ENCODE assay signal across 8 cellular contexts in the genomic region with DNA sequence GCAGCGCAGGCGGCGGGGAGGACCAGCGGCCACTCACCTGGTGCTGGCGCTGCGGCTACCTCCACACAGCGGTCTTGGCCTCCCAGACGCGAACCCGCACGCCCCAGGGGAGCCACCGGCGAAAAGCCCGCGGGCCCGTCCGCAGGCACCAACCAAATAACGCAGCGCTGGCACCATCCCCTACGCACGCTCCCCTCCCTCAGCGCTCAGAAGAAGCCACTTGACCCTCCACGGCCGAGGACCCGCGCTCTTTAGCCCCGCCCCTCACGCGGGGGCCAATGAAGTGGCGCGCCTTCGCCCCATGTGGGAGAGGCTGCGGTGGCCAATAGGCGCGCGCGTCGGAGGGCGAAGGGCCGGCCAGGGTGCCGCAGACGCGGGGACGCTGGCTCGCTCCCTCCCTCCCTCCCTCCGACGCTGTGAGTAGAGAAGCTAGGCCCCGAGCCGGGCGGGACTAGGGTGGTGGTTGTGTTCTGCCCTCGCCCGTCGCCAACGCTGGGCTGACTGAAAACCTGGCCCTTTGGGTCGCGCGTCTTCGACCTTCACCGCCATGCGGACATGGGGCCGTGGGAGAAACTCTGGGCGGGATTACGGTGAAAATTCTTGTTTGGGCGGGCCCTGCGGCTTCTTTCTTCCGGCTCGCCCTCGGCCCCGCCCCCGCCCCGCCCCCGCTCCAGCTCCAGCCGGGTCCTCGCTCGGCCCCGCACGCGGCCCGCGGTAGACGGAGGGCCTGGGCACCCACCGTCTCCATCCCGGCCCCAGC. TPM values are rescaled to one million over a fixed set of nuclear protein-coding genes. Genes with fewer than 3 reads are reported as not detected.
DNase-seq lines count a peak whose midpoint lies in the region; ATAC-seq and TF ChIP-seq lines count a peak whose summit lies in the region.

A gene with protein sequence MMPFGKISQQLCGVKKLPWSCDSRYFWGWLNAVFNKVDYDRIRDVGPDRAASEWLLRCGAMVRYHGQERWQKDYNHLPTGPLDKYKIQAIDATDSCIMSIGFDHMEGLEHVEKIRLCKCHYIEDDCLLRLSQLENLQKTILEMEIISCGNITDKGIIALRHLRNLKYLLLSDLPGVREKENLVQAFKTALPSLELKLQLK (plus strand): TSS at position 351 of the 760 bp plus-strand sequence. CDS start 9,164 bp downstream, outside the sequence.
A gene (minus strand): TSS at position 256 of the 760 bp plus-strand sequence. CDS start 79 bp downstream, at position 177.

- TF ChIP-seq POLR2A in breast epithelium (IDR thresholded peaks at IDR 0.05): peak; percentile 29
- peak in 2 of 3 donors; percentile 59 to 80 for TF ChIP-seq POLR2A in spleen (IDR thresholded peaks at IDR 0.05)

- peaks cover 3 to 8% (median 6%) of the 10 kb centered on the region in 3 donors for H3K27me3 Mint-ChIP-seq in immature natural killer cell (ENCODE audit: low read depth in 3 of 3)

- H3K27ac Mint-ChIP-seq in immature natural killer cell: peak within 1 kb of the TSS; percentile 95 to 99 (median 96)

- no peaks in the 10 kb centered on the region for H3K9me3 Mint-ChIP-seq in immature natural killer cell

- H3K4me1 ChIP-seq in breast epithelium (peaks cover 4 to 5% of the 10 kb centered on the region in 2 donors), spleen (peaks cover 10 to 41% (median 21%) of the 10 kb centered on the region in 6 donors)

- CTCF ChIA-PET in AG04449 (lab: Yijun Ruan, JAX): interaction anchor here (0.8 to 3.4 kb wide), 14 partner anchors 8 to 464 kb away, joined by 3 to 33 read pairs (median 3); a partner anchor contains a TSS

- H3K36me3 ChIP-seq in WERI-Rb-1 (peaks cover 7% of the 10 kb centered on the region; the same call in 1 of the 2 replicates), breast epithelium (no peaks in the 10 kb centered on the region), spleen (peaks cover 0 to 9% (median 0%) of the 10 kb centered on the region in 6 donors)

- H3K27me3 ChIP-seq in WERI-Rb-1 (ENCODE audit: insufficient read depth, low read depth, severe bottlenecking) (no peaks in the 10 kb centered on the region), breast epithelium (no peaks in the 10 kb centered on the region), spleen (replicated peaks in 1 of 7) (no peaks in the 10 kb centered on the region)

- peaks cover 28 to 52% of the 10 kb centered on the region in 2 donors for H3K4me1 Mint-ChIP-seq in immature natural killer cell

- peaks cover 0 to 6% (median 0%) of the 10 kb centered on the region in 3 donors for H3K36me3 Mint-ChIP-seq in immature natural killer cell

- 0 to 1% (median 0%) methylated on average over 6 to 83 of the region's 83 CpGs for WGBS in spleen, 5 donors

- intact Hi-C loops in breast epithelium (cut with DNase I; ENCODE audit: low total_unique reads) (no loop called here), spleen (cut with DNase I; ENCODE audit: low total_unique reads) (no loop called here)

- TF ChIP-seq CTCF in AG04449 (IDR thresholded peaks at IDR 0.05; ENCODE audit: insufficient read depth, low read length, missing control alignments) (no peak), WERI-Rb-1 (IDR thresholded peaks at IDR 0.05; ENCODE audit: low read depth, low read length) (no peak; the same call in 1 of the 2 replicates), breast epithelium (IDR thresholded peaks at IDR 0.05) (peak in 2 of 3 donors; percentile 5 to 21), spleen (IDR thresholded peaks at IDR 0.05 in 8 of 11, conservative IDR thresholded peaks at IDR 0.05 in 3 of 11) (peak in 5 of 11 experiments; percentile 14 to 55 (median 22))

- ATAC-seq in GM18873 (IDR thresholded peaks at IDR 0.05; ENCODE audit: low FRiP score, unreplicated experiment) (peak; percentile 85), HG03135 (IDR thresholded peaks at IDR 0.05; ENCODE audit: unreplicated experiment) (peak; percentile 93)

- H3K27ac ChIP-seq in WERI-Rb-1 (peak within 1 kb of the TSS; percentile 95), breast epithelium (peak within 1 kb of the TSS; percentile 95 to 97), spleen (peak within 1 kb of the TSS; percentile 90 to 98 (median 93))

- H3K9me3 ChIP-seq in WERI-Rb-1 (ENCODE audit: severe bottlenecking) (no peaks in the 10 kb centered on the region), breast epithelium (no peaks in the 10 kb centered on the region), spleen (no peaks in the 10 kb centered on the region)

- DNase-seq in AG04449 (ENCODE audit: low read depth, low spot score) (peak; percentile 36), NCI-H2196 (lab: John Stamatoyannopoulos, UW; ENCODE audit: unreplicated experiment) (peak; percentile 98), WERI-Rb-1 (peak; percentile 96), breast epithelium (ENCODE audit: low spot score in 2 of 2) (peak; percentile 86 to 90), immature natural killer cell (peak; percentile 93 to 94 (median 93)), spleen (peak; percentile 96)

- H3K4me3 ChIP-seq in AG04449 (ENCODE audit: low read depth, low read length) (peak within 1 kb of the TSS; percentile 93), WERI-Rb-1 (ENCODE audit: low read depth, low read length) (peak within 1 kb of the TSS; percentile 80), breast epithelium (peak within 1 kb of the TSS; percentile 84 to 91 (median 88)), spleen (peak within 1 kb of the TSS; percentile 68 to 96 (median 86))

- POLR2A ChIA-PET in AG04449 (lab: Yijun Ruan, JAX): interaction anchor here (1.0 to 1.1 kb wide), 2 partner anchors 9 to 65 kb away, joined by 3 read pairs; no protein-coding TSS in a partner anchor

- peak within 1 kb of the TSS; percentile 94 to 97 (median 94) for H3K4me3 Mint-ChIP-seq in immature natural killer cell

RNA-seq across cellular contexts. Expression of the first gene that starts in this region (rescaled TPM):
- 10 to 100 TPM; 19.7 to 30.7 (median 20.3) TPM for total RNA-seq in breast epithelium
- 10 to 100 TPM; 13.6 to 20.9 (median 20.0) TPM for polyA plus RNA-seq in immature natural killer cell
- 10 to 100 TPM; 10.0 to 24.7 (median 20.5) TPM for total RNA-seq in spleen
- 10 to 100 TPM; 15.7 to 17.0 (median 17.0) TPM for polyA plus RNA-seq in spleen

RNA-seq across cellular contexts. Expression of the second gene that starts in this region (rescaled TPM):
- total RNA-seq in breast epithelium (1 to 10 TPM; 3.8 to 6.9 (median 6.3) TPM), spleen (1 to 10 TPM; 2.8 to 4.9 (median 3.9) TPM)
- polyA plus RNA-seq in immature natural killer cell (1 to 10 TPM; 2.4 to 6.4 (median 3.5) TPM), spleen (1 to 10 TPM in 2 of 3 donors, under 1 TPM in 1; 0.72 to 1.2 (median 1.2) TPM)

Comparison
In these comparisons a context has a peak if more than half of its experiments do, and no peak if none do; other contexts are left out.
1. Peak in every context shown above with its lines: DNase-seq, ATAC-seq, H3K4me3 ChIP-seq and H3K27ac ChIP-seq.
2. DNase-seq: peak in every context shown above with its lines; median percentile 98 in NCI-H2196; 96 in WERI-Rb-1; 96 in spleen; 93 in immature natural killer cell; 88 in breast epithelium; 36 in AG04449.
3. CTCF ChIP-seq: peak in breast epithelium (2 of 3); none in AG04449 (single experiment) and WERI-Rb-1 (single experiment).